In genomic region chr9:90552317-90552716, GRCh38 we compare ENCODE assay signal across 18 cellular contexts.
A peak's percentile ranks its signal among the peaks of the same experiment; 100 is the strongest.
DNase-seq lines count a peak whose midpoint lies in the region; ATAC-seq, FAIRE-seq and TF ChIP-seq lines count a peak whose summit lies in the region.
"Had no signal": no experiment of that assay in that cellular context is flagged by ENCODE, and none has a peak within 500 bp of the region (broad histone marks: within the 10 kb centered on the region; RNA-seq: fewer than 3 reads in every experiment).

No MANE protein-coding gene starts in this region.

- no peak overlapping the region for H3K27ac Mint-ChIP-seq in activated naive CD8-positive, alpha-beta T cell treated with anti-CD3 and anti-CD28 coated beads for 36 hours
- H3K27ac Mint-ChIP-seq: effector memory CD8-positive, alpha-beta T cell had no signal

- DNase-seq in GM12892 (ENCODE audit: insufficient read length) (no peak), hepatic stellate cell (ENCODE audit: low spot score) (no peak), NCI-H146 treated with DMSO at 0.1 percent for 48 hours (lab: John Stamatoyannopoulos, UW; ENCODE audit: unreplicated experiment) (no peak), T-helper 9 cell (no peak)
- DNase-seq in activated naive CD8-positive, alpha-beta T cell treated with anti-CD3 and anti-CD28 coated beads for 36 hours = no peak
- DNase-seq: ACHN; activated naive CD4-positive, alpha-beta T cell treated with Interleukin-2 at 50 U/mL for 16 hours; Calu3; effector memory CD8-positive, alpha-beta T cell; foreskin keratinocyte; NCI-H2081 treated with DMSO at 0.1 percent for 48 hours; NK-92 treated with Interleukin-12 subunit alpha and Interleukin-12 subunit beta, amount 100 ng/mL, for 24 hours; stimulated activated CD8-positive, alpha-beta memory T cell treated with anti-CD3 and anti-CD28 coated beads, Interleukin-4, amount 100 ng/mL, for 48 hours had no signal

- FAIRE-seq in GM12892 (lab: Jason Lieb, UNC) = peak; percentile 77
- FAIRE-seq: bronchial epithelial cell, H1 had no signal

- no peak overlapping the region for H3K4me3 Mint-ChIP-seq in activated naive CD8-positive, alpha-beta T cell treated with anti-CD3 and anti-CD28 coated beads for 36 hours
- H3K4me3 Mint-ChIP-seq: effector memory CD8-positive, alpha-beta T cell had no signal

- H3K27me3 Mint-ChIP-seq in activated naive CD8-positive, alpha-beta T cell treated with anti-CD3 and anti-CD28 coated beads for 36 hours = peaks cover 4% of the 10 kb centered on the region

- TF ChIP-seq POLR2A in GM12892 (IDR thresholded peaks at IDR 0.05; ENCODE audit: low read depth, low read length) = no peak

- H3K36me3 Mint-ChIP-seq in activated naive CD8-positive, alpha-beta T cell treated with anti-CD3 and anti-CD28 coated beads for 36 hours = no peaks in the 10 kb centered on the region

- peaks cover 9% of the 10 kb centered on the region for H3K9me3 Mint-ChIP-seq in activated naive CD8-positive, alpha-beta T cell treated with anti-CD3 and anti-CD28 coated beads for 36 hours
- H3K9me3 Mint-ChIP-seq: effector memory CD8-positive, alpha-beta T cell had no signal

- H3K4me1 Mint-ChIP-seq in activated naive CD8-positive, alpha-beta T cell treated with anti-CD3 and anti-CD28 coated beads for 36 hours = no peaks in the 10 kb centered on the region

- ATAC-seq in GM19372 (IDR thresholded peaks at IDR 0.05; ENCODE audit: low read depth, unreplicated experiment) = peak; percentile 71
- peak; percentile 86 for ATAC-seq in HG02588 (IDR thresholded peaks at IDR 0.05; ENCODE audit: unreplicated experiment)
- peak; percentile 74 for ATAC-seq in HG03439 (IDR thresholded peaks at IDR 0.05; ENCODE audit: unreplicated experiment)
- ATAC-seq: effector memory CD8-positive, alpha-beta T cell; foreskin keratinocyte had no signal
